ENCODE assay signal across 29 cellular contexts in genomic region chr2:211798868-211799267, GRCh38.
"Had no signal": no experiment of that assay in that cellular context is flagged by ENCODE, and none has a peak within 500 bp of the region (broad histone marks: within the 10 kb centered on the region; RNA-seq: fewer than 3 reads in every experiment).

No MANE protein-coding gene starts in this region.

- H3K9ac ChIP-seq: parathyroid adenoma had no signal

- DNase-seq: nephron progenitor cell; occipital lobe; ovary; posterior cingulate gyrus; psoas muscle; right cardiac atrium; right lobe of liver; sigmoid colon; small intestine; stimulated activated CD4-positive, alpha-beta T cell treated with anti-CD3 and anti-CD28 coated beads, Interleukin-15, amount 100 ng/mL, for 24 hours; stimulated activated CD4-positive, alpha-beta T cell treated with anti-CD3 and anti-CD28 coated beads, Interleukin-2, amount 100 ng/mL, for 24 hours; stimulated activated CD4-positive, alpha-beta T cell treated with anti-CD3 and anti-CD28 coated beads, Interleukin-2, amount 100 ng/mL, for 48 hours; stimulated activated CD4-positive, alpha-beta T cell treated with anti-CD3 and anti-CD28 coated beads, Interleukin-4, amount 100 ng/mL, for 24 hours; stimulated activated naive B cell treated with anti-CD40 and anti-IgM and Interleukin-4, amounts not matched to agents 10 μg/mL and 1 μg/mL and 100 μg/mL, for 72 hours; stimulated activated naive CD4-positive, alpha-beta T cell treated with Interleukin-2 at 50 U/mL for 16 hours; stomach; thyroid gland; trophoblast cell; upper lobe of left lung had no signal

- FAIRE-seq: small intestine, urothelium cell line had no signal

- H3K36me3 ChIP-seq: ovary, right lobe of liver, sigmoid colon, stomach, thoracic aorta, thyroid gland, tibial nerve, upper lobe of left lung, vagina had no signal

- H2AFZ ChIP-seq: parathyroid adenoma had no signal

- H3K27ac Mint-ChIP-seq: natural killer cell treated with Interleukin-12 subunit alpha and Interleukin-12 subunit beta and Interleukin-15 and Interleukin-18, amount 100 ng/mL, for 72 hours; nephron progenitor cell; progenitor cell of endocrine pancreas; stimulated activated effector memory CD8-positive, alpha-beta T cell treated with anti-CD3 and anti-CD28 coated beads, Interleukin-12 subunit alpha, Interleukin-12 subunit beta, amount 100 ng/mL, for 72 hours; stimulated activated naive B cell treated with anti-CD40 and anti-IgM and Interleukin-4, amounts not matched to agents 10 μg/mL and 1 μg/mL and 100 μg/mL, for 72 hours; stimulated activated naive CD8-positive, alpha-beta T cell treated with anti-CD3 and anti-CD28 coated beads, Interleukin-15, Interleukin-2, amounts not matched to agents 100 ng/mL and 50 ng/mL, for 24 hours had no signal

- H3K4me3 ChIP-seq: ovary, psoas muscle, right lobe of liver, sigmoid colon, stomach, thoracic aorta, thyroid gland, tibial nerve, upper lobe of left lung, vagina had no signal

- H3K79me2 ChIP-seq: parathyroid adenoma had no signal

- H3K27me3 Mint-ChIP-seq: natural killer cell treated with Interleukin-12 subunit alpha and Interleukin-12 subunit beta and Interleukin-15 and Interleukin-18, amount 100 ng/mL, for 72 hours; progenitor cell of endocrine pancreas; stimulated activated naive B cell treated with anti-CD40 and anti-IgM and Interleukin-4, amounts not matched to agents 10 μg/mL and 1 μg/mL and 100 μg/mL, for 72 hours; stimulated activated naive CD8-positive, alpha-beta T cell treated with anti-CD3 and anti-CD28 coated beads, Interleukin-15, Interleukin-2, amounts not matched to agents 100 ng/mL and 50 ng/mL, for 24 hours had no signal

- H3K9me3 Mint-ChIP-seq: natural killer cell treated with Interleukin-12 subunit alpha and Interleukin-12 subunit beta and Interleukin-15 and Interleukin-18, amount 100 ng/mL, for 72 hours; nephron progenitor cell; stimulated activated naive B cell treated with anti-CD40 and anti-IgM and Interleukin-4, amounts not matched to agents 10 μg/mL and 1 μg/mL and 100 μg/mL, for 72 hours had no signal

- ATAC-seq: natural killer cell treated with Interleukin-12 subunit alpha and Interleukin-12 subunit beta and Interleukin-15 and Interleukin-18, amount 100 ng/mL, for 72 hours; psoas muscle; right cardiac atrium; right lobe of liver; stimulated activated effector memory CD8-positive, alpha-beta T cell treated with anti-CD3 and anti-CD28 coated beads, Interleukin-12 subunit alpha, Interleukin-12 subunit beta, amount 100 ng/mL, for 72 hours; stimulated activated naive B cell treated with anti-CD40 and anti-IgM and Interleukin-4, amounts not matched to agents 10 μg/mL and 1 μg/mL and 100 μg/mL, for 72 hours had no signal

- H3K4me1 ChIP-seq: parathyroid adenoma, psoas muscle, right lobe of liver, sigmoid colon, stomach, thyroid gland, tibial nerve, upper lobe of left lung, vagina had no signal

- H3K27me3 ChIP-seq: ovary, right lobe of liver, sigmoid colon, stomach, thyroid gland, tibial nerve, upper lobe of left lung, vagina had no signal

- H3K27ac ChIP-seq: ovary, parathyroid adenoma, psoas muscle, right lobe of liver, sigmoid colon, stomach, thoracic aorta, thyroid gland, tibial nerve, upper lobe of left lung, vagina had no signal

- H3K4me3 Mint-ChIP-seq: natural killer cell treated with Interleukin-12 subunit alpha and Interleukin-12 subunit beta and Interleukin-15 and Interleukin-18, amount 100 ng/mL, for 72 hours; nephron progenitor cell; neural crest cell; stimulated activated effector memory CD8-positive, alpha-beta T cell treated with anti-CD3 and anti-CD28 coated beads, Interleukin-12 subunit alpha, Interleukin-12 subunit beta, amount 100 ng/mL, for 72 hours; stimulated activated naive B cell treated with anti-CD40 and anti-IgM and Interleukin-4, amounts not matched to agents 10 μg/mL and 1 μg/mL and 100 μg/mL, for 72 hours; stimulated activated naive CD8-positive, alpha-beta T cell treated with anti-CD3 and anti-CD28 coated beads, Interleukin-15, Interleukin-2, amounts not matched to agents 100 ng/mL and 50 ng/mL, for 24 hours had no signal

- H3K9me3 ChIP-seq: ovary, psoas muscle, right lobe of liver, sigmoid colon, stomach, thoracic aorta, thyroid gland, tibial nerve, upper lobe of left lung, vagina had no signal

- H3K4me1 Mint-ChIP-seq: nephron progenitor cell; stimulated activated effector memory CD8-positive, alpha-beta T cell treated with anti-CD3 and anti-CD28 coated beads, Interleukin-12 subunit alpha, Interleukin-12 subunit beta, amount 100 ng/mL, for 72 hours; stimulated activated naive B cell treated with anti-CD40 and anti-IgM and Interleukin-4, amounts not matched to agents 10 μg/mL and 1 μg/mL and 100 μg/mL, for 72 hours had no signal

- H3K36me3 Mint-ChIP-seq: natural killer cell treated with Interleukin-12 subunit alpha and Interleukin-12 subunit beta and Interleukin-15 and Interleukin-18, amount 100 ng/mL, for 72 hours; stimulated activated effector memory CD8-positive, alpha-beta T cell treated with anti-CD3 and anti-CD28 coated beads, Interleukin-12 subunit alpha, Interleukin-12 subunit beta, amount 100 ng/mL, for 72 hours; stimulated activated naive B cell treated with anti-CD40 and anti-IgM and Interleukin-4, amounts not matched to agents 10 μg/mL and 1 μg/mL and 100 μg/mL, for 72 hours had no signal
